In genomic region chr17:80832888-80833583, GRCh38 we compare ENCODE assay signal across 1 cellular context.
A peak's percentile ranks its signal among the peaks of the same experiment; 100 is the strongest.
TF ChIP-seq lines count a peak whose summit lies in the region.

No MANE protein-coding gene starts in this region.

TF ChIP-seq in GM12878, 131 proteins besides CTCF, POLR2A, EP300 and RAD21 (continued from another document and continues in another):
- TF ChIP-seq ATF2 (IDR thresholded peaks at IDR 0.05; ENCODE audit: low read length) (peak; percentile 58; the same call in 1 of the 2 replicates), IKZF2 (IDR thresholded peaks at IDR 0.05) (peak; percentile 94 to 96), YBX1 (IDR thresholded peaks at IDR 0.05) (no peak), SUPT20H (IDR thresholded peaks at IDR 0.05; ENCODE audit: borderline replicate concordance, control insufficient read depth, low read depth, low read length) (no peak), NBN (IDR thresholded peaks at IDR 0.05) (peak; percentile 82), CEBPZ (IDR thresholded peaks at IDR 0.05; ENCODE audit: low read depth, low read length) (no peak), ZBTB40 (IDR thresholded peaks at IDR 0.05; ENCODE audit: borderline replicate concordance) (no peak), MLLT1 (IDR thresholded peaks at IDR 0.05) (peak; percentile 69; the same call in 1 of the 2 replicates), HDAC6 (IDR thresholded peaks at IDR 0.05; ENCODE audit: unreplicated experiment) (no peak), HSF1 (IDR thresholded peaks at IDR 0.05; ENCODE audit: low read depth, low read length) (no peak), PKNOX1 (IDR thresholded peaks at IDR 0.05) (no peak), EED (IDR thresholded peaks at IDR 0.05; ENCODE audit: low read depth) (peak; percentile 89), SMARCA5 (IDR thresholded peaks at IDR 0.05) (no peak; the same call in 1 of the 2 replicates), ATF3 (IDR thresholded peaks at IDR 0.05; ENCODE audit: borderline replicate concordance, extremely low read depth, low read depth, low read length) (no peak), SMAD1 (IDR thresholded peaks at IDR 0.05; ENCODE audit: low read depth, partially characterized antibody) (peak; percentile 45), ZNF274 (IDR thresholded peaks at IDR 0.05; ENCODE audit: insufficient read depth, insufficient read length) (no peak), REST (IDR thresholded peaks at IDR 0.05; ENCODE audit: low read depth, low read length) (no peak), HCFC1 (IDR thresholded peaks at IDR 0.05; ENCODE audit: low read length) (no peak), MEF2B (IDR thresholded peaks at IDR 0.05; ENCODE audit: partially characterized antibody, poor library complexity, severe bottlenecking) (peak; percentile 61), PBX3 (IDR thresholded peaks at IDR 0.05; ENCODE audit: insufficient replicate concordance, low read depth, low read length) (no peak), ELK1 (IDR thresholded peaks at IDR 0.05; ENCODE audit: low read depth, low read length) (no peak), CUX1 (IDR thresholded peaks at IDR 0.05; ENCODE audit: insufficient replicate concordance, low read depth, low read length) (no peak), RFX5 (IDR thresholded peaks at IDR 0.05; ENCODE audit: low read depth, low read length) (no peak), ZNF24 (IDR thresholded peaks at IDR 0.05) (no peak; the same call in 1 of the 2 replicates), TCF3 (IDR thresholded peaks at IDR 0.05; ENCODE audit: borderline replicate concordance, insufficient read depth, low read depth, low read length) (peak; percentile 40; the same call in 1 of the 2 replicates)
